ENCODE assay signal across 8 cellular contexts in the genomic region with DNA sequence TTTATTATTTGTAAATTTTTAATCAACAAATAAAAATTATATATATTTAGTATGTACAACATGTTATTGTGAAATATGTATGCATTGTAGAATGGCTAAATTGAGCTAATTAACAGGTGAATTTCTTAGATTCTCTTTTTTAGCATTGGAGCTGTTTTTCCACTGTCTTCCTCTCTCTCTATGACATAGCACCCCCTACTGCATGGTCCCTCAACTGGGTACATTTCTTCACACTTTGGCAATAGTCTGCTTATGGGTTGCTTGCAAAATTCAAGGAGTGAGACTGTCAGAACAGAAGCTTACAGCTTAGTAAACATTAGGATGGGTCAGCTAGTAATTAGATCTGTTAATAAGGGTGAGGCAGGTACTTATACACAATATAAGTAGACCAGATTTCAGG.
DNase-seq lines count a peak whose midpoint lies in the region; ATAC-seq, FAIRE-seq and TF ChIP-seq lines count a peak whose summit lies in the region.

No MANE protein-coding gene starts in this region.

- no peak overlapping the region for H2AFZ ChIP-seq in H9 (ENCODE audit: low read length)
- no peak overlapping the region for H2AFZ ChIP-seq in H1 (ENCODE audit: low read length)

- TF ChIP-seq POLR2A in H1 (IDR thresholded peaks at IDR 0.05; ENCODE audit: control extremely low read depth in 1 of 2, low read depth in 2 of 2, low read length in 2 of 2) = no peak

- no peak overlapping the region for H3K9ac ChIP-seq in H9 (ENCODE audit: extremely low read depth, insufficient read length, low read length)
- no peak overlapping the region for H3K9ac ChIP-seq in H1 (replicated peaks in 1 of 4; ENCODE audit: extremely low read depth in 1 of 4, low read depth in 3 of 4, low read length in 3 of 4)

- H3K27ac Mint-ChIP-seq in H9 = no peak overlapping the region
- H3K27ac Mint-ChIP-seq in osteocyte (ENCODE audit: unreplicated experiment) = no peak overlapping the region

- H3K56ac ChIP-seq in H9 (ENCODE audit: insufficient read length, low read depth, low read length) = no peak overlapping the region
- H3K56ac ChIP-seq in H1 (replicated peaks; ENCODE audit: insufficient read length, low read depth, low read length) = no peak overlapping the region

- H3K23ac ChIP-seq in H9 (ENCODE audit: insufficient read length, low read depth, low read length) (no peak overlapping the region), H1 (ENCODE audit: insufficient read length) (no peak overlapping the region)

- peaks cover 8% of the 10 kb centered on the region for H3K27me3 Mint-ChIP-seq in H9 (ENCODE audit: low read depth)
- H3K27me3 Mint-ChIP-seq in osteocyte (ENCODE audit: unreplicated experiment) = peaks cover 8% of the 10 kb centered on the region

- H3K23me2 ChIP-seq in H9 (ENCODE audit: insufficient read length, low read depth, low read length, poor library complexity, severe bottlenecking) (no peaks in the 10 kb centered on the region), H1 (ENCODE audit: low read depth, low read length) (no peaks in the 10 kb centered on the region)

- H3K4me1 Mint-ChIP-seq in H9 (peaks cover 8 to 20% of the 10 kb centered on the region in 2 experiments), osteocyte (ENCODE audit: unreplicated experiment) (no peaks in the 10 kb centered on the region)

- H3K14ac ChIP-seq in H9 (ENCODE audit: insufficient read depth, low read length) (no peak overlapping the region), H1 (ENCODE audit: insufficient read length) (no peak overlapping the region)

- H4K5ac ChIP-seq in H9 (ENCODE audit: insufficient read length, low read depth, low read length) (no peak overlapping the region), H1 (ENCODE audit: insufficient read length, low read depth, low read length) (no peak overlapping the region)

- H3K4me3 Mint-ChIP-seq in H9 = no peak overlapping the region
- H3K4me3 Mint-ChIP-seq in osteocyte (ENCODE audit: unreplicated experiment) = no peak overlapping the region

- no peak for DNase-seq in H9
- peak; percentile 78 for DNase-seq in NCI-H69 (lab: John Stamatoyannopoulos, UW)
- DNase-seq in H1 (ENCODE audit: low read depth in 1 of 2, low spot score in 2 of 2) = no peak
- no peak for DNase-seq in osteocyte (ENCODE audit: extremely low spot score, unreplicated experiment)
- no peak for DNase-seq in KG1 (lab: John Stamatoyannopoulos, UW)
- no peak for DNase-seq in inferior parietal cortex (ENCODE audit: extremely low spot score)

- peaks cover 16 to 24% (median 22%) of the 10 kb centered on the region in 3 experiments for H3K36me3 Mint-ChIP-seq in H9 (ENCODE audit: insufficient read depth in 1 of 3, low read depth in 3 of 3)
- no peaks in the 10 kb centered on the region for H3K36me3 Mint-ChIP-seq in osteocyte (ENCODE audit: unreplicated experiment)

- H3K9me3 Mint-ChIP-seq in H9 (peaks cover 14 to 22% of the 10 kb centered on the region in 2 experiments), osteocyte (ENCODE audit: unreplicated experiment) (no peaks in the 10 kb centered on the region)

- H2BK15ac ChIP-seq in H9 (ENCODE audit: low read depth, low read length) (no peak overlapping the region), H1 (ENCODE audit: low read length) (no peak overlapping the region)

- TF ChIP-seq CTCF in H9 (conservative IDR thresholded peaks at IDR 0.05) (peak; percentile 81), H1 (IDR thresholded peaks at IDR 0.05; ENCODE audit: control extremely low read depth in 1 of 3, insufficient read depth in 1 of 3, low read depth in 1 of 3, low read length in 3 of 3) (peak in 2 of 3 experiments; percentile 59 to 69; a peak in 3 of 4 replicates), osteocyte (IDR thresholded peaks at IDR 0.05) (peak; percentile 78)

- H2BK12ac ChIP-seq in H9 (ENCODE audit: insufficient read length, low read depth, low read length) (no peak overlapping the region), H1 (ENCODE audit: low read depth, low read length) (no peak overlapping the region)

- TF ChIP-seq EP300 in H1 (IDR thresholded peaks at IDR 0.05; ENCODE audit: borderline replicate concordance in 1 of 2, low read depth in 2 of 2, low read length in 2 of 2) = no peak

- H3K18ac ChIP-seq in H9 (ENCODE audit: insufficient read length, low read depth, low read length) = no peak overlapping the region
- no peak overlapping the region for H3K18ac ChIP-seq in H1 (ENCODE audit: extremely low read depth, low read length)

- CTCF ChIA-PET in H1 (lab: Charles Lee; ENCODE audit: partially characterized antibody) = interaction anchor here (0.6 to 1.6 kb wide), 29 partner anchors 8 to 1879 kb away, joined by 3 to 7 read pairs (median 4); no protein-coding TSS in a partner anchor

- no peaks in the 10 kb centered on the region for H3K36me3 ChIP-seq in H1 (ENCODE audit: control insufficient read depth in 2 of 4, insufficient read depth in 4 of 4, low read length in 3 of 4)

- no peak overlapping the region for H4K91ac ChIP-seq in H9 (ENCODE audit: insufficient read length, low read depth, low read length)
- no peak overlapping the region for H4K91ac ChIP-seq in H1 (replicated peaks; ENCODE audit: insufficient read length, low read length)

- H3K4me3 ChIP-seq in H1 (ENCODE audit: extremely low read depth in 1 of 4, insufficient read depth in 2 of 4, low read depth in 3 of 4, low read length in 4 of 4) = no peak overlapping the region

- H4K20me1 ChIP-seq in H9 (ENCODE audit: control insufficient read depth, insufficient read depth, insufficient read length) = no peaks in the 10 kb centered on the region
- H4K20me1 ChIP-seq in H1 (replicated peaks in 1 of 2; ENCODE audit: control insufficient read depth in 1 of 2, insufficient read depth in 2 of 2, low read length in 2 of 2) = no peaks in the 10 kb centered on the region

- H2BK5ac ChIP-seq in H9 (ENCODE audit: insufficient read length, low read length) = no peak overlapping the region
- no peak overlapping the region for H2BK5ac ChIP-seq in H1 (ENCODE audit: low read depth, low read length)

- H2AK5ac ChIP-seq in H9 (ENCODE audit: insufficient read length, low read length) (no peak overlapping the region), H1 (ENCODE audit: low read depth, low read length) (no peak overlapping the region)

- H2BK20ac ChIP-seq in H9 (ENCODE audit: low read depth, low read length, poor library complexity, severe bottlenecking) (no peak overlapping the region), H1 (ENCODE audit: low read length) (no peak overlapping the region)

- TF ChIP-seq RAD21 in H1 (IDR thresholded peaks at IDR 0.05 in 1 of 2, conservative IDR thresholded peaks at IDR 0.05 in 1 of 2; ENCODE audit: low read depth in 2 of 2, low read length in 2 of 2) = peak; percentile 89 to 90

- no peaks in the 10 kb centered on the region for H3K9me3 ChIP-seq in H9 (ENCODE audit: control insufficient read depth, low read depth, low read length)
- peaks cover 3 to 5% of the 10 kb centered on the region in 2 experiments; a peak in 1 of 4 replicates for H3K9me3 ChIP-seq in H1 (ENCODE audit: insufficient read depth in 2 of 2, low read depth in 1 of 2, low read length in 1 of 2)

- H3T11ph ChIP-seq in H9 (ENCODE audit: low read length) = no peak overlapping the region

- H3K79me1 ChIP-seq in H9 (ENCODE audit: insufficient read depth, low read depth, low read length, poor library complexity, severe bottlenecking) (no peaks in the 10 kb centered on the region), H1 (ENCODE audit: low read depth, low read length) (no peaks in the 10 kb centered on the region)

- ATAC-seq in HG03045 (IDR thresholded peaks at IDR 0.05; ENCODE audit: unreplicated experiment) (no peak), HG03280 (IDR thresholded peaks at IDR 0.05; ENCODE audit: unreplicated experiment) (no peak)

- FAIRE-seq in H1 (lab: Jason Lieb, UNC) = no peak

- no peak overlapping the region for H4K8ac ChIP-seq in H9 (replicated peaks; ENCODE audit: insufficient read length, low read depth, low read length)
- H4K8ac ChIP-seq in H1 (ENCODE audit: extremely low read depth, insufficient read depth, low read length) = no peak overlapping the region

- H2BK120ac ChIP-seq in H9 (ENCODE audit: low read depth, low read length, poor library complexity, severe bottlenecking) = no peak overlapping the region
- H2BK120ac ChIP-seq in H1 (replicated peaks; ENCODE audit: low read depth, low read length) = no peak overlapping the region

- H3K4me2 ChIP-seq in H9 (ENCODE audit: insufficient read depth, insufficient read length, low read length) (no peak overlapping the region), H1 (ENCODE audit: insufficient read depth in 1 of 2, low read depth in 2 of 2, low read length in 2 of 2) (no peak overlapping the region)

- no peaks in the 10 kb centered on the region for H3K79me2 ChIP-seq in H9 (ENCODE audit: insufficient read depth, low read length)
- H3K79me2 ChIP-seq in H1 (ENCODE audit: control insufficient read depth in 1 of 2, insufficient read depth in 2 of 2, low read length in 2 of 2) = no peaks in the 10 kb centered on the region

- H3K4ac ChIP-seq in H9 (ENCODE audit: low read depth, low read length) (no peak overlapping the region), H1 (replicated peaks; ENCODE audit: insufficient read length, low read depth, low read length) (no peak overlapping the region)

- no peak overlapping the region for H3K27ac ChIP-seq in H9 (ENCODE audit: insufficient read length, low read depth, low read length)
- no peak overlapping the region for H3K27ac ChIP-seq in H1 (ENCODE audit: low read depth, low read length)

- H3K4me1 ChIP-seq in H9 (ENCODE audit: insufficient read depth, low read length) (no peaks in the 10 kb centered on the region), H1 (replicated peaks in 1 of 4; ENCODE audit: control insufficient read depth in 3 of 4, insufficient read depth in 4 of 4, low read length in 3 of 4) (no peaks in the 10 kb centered on the region)

- POLR2A ChIA-PET in H1 (lab: Charles Lee; ENCODE audit: partially characterized antibody) = no interaction called here

- H3K27me3 ChIP-seq in H9 (ENCODE audit: insufficient read depth, low read length) (no peaks in the 10 kb centered on the region), H1 (replicated peaks in 1 of 4; ENCODE audit: control insufficient read depth in 3 of 4, extremely low read depth in 1 of 4, insufficient read depth in 3 of 4, low read length in 3 of 4) (no peaks in the 10 kb centered on the region)

TF ChIP-seq in H1, 55 proteins besides CTCF, POLR2A, EP300 and RAD21 (continues in another document):
- TF ChIP-seq ZNF274 (IDR thresholded peaks at IDR 0.05; ENCODE audit: borderline replicate concordance, extremely low read depth, low read length) (no peak), CBX5 (IDR thresholded peaks at IDR 0.05; ENCODE audit: low read depth, low read length) (no peak), CTBP2 (IDR thresholded peaks at IDR 0.05; ENCODE audit: borderline replicate concordance, insufficient read depth, insufficient read length, low read length) (no peak), CBX8 (IDR thresholded peaks at IDR 0.05; ENCODE audit: borderline replicate concordance, low read depth, low read length) (no peak), EGR1 (IDR thresholded peaks at IDR 0.05; ENCODE audit: borderline replicate concordance, low read depth, low read length) (peak; percentile 21; the same call in 1 of the 2 replicates), CEBPB (IDR thresholded peaks at IDR 0.05; ENCODE audit: low read depth, low read length) (peak; percentile 54), POU5F1 (IDR thresholded peaks at IDR 0.05; ENCODE audit: low read depth, low read length) (no peak), SP1 (IDR thresholded peaks at IDR 0.05; ENCODE audit: low read depth, low read length) (no peak)
